In the genomic region with DNA sequence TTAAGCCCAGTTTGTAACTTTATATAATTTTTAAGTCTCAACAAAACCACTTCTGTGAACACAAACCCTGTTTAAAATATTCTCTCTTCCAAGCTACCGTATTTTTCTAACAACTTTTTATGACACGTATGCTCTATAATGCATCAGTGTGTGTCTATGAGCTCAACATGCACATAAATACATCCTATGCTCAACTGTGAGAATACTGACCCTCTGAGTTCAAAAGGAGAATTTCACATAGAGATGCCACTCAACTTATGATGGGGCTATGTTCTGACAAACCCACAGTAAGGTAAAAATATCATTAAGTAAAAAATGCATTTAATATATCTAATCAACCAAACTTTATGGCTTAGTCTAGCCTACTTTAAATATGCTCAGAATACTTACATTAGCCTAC, we compare ENCODE assay signal across 17 cellular contexts.
DNase-seq lines count a peak whose midpoint lies in the region; ATAC-seq, FAIRE-seq and TF ChIP-seq lines count a peak whose summit lies in the region.
"Had no signal": no experiment of that assay in that cellular context is flagged by ENCODE, and none has a peak within 500 bp of the region (broad histone marks: within the 10 kb centered on the region; RNA-seq: fewer than 3 reads in every experiment).

No MANE protein-coding gene starts in this region.

- DNase-seq in NCI-H1436 (lab: John Stamatoyannopoulos, UW) (peak; percentile 6), NCI-H1436 treated with DMSO at 0.1 percent for 48 hours (lab: John Stamatoyannopoulos, UW) (no peak), HT1080 (ENCODE audit: low read depth) (peak; percentile 3), bronchial epithelial cell (ENCODE audit: low read depth) (peak; percentile 35), progenitor cell of endocrine pancreas (ENCODE audit: low spot score, unreplicated experiment) (no peak), putamen (ENCODE audit: low spot score) (no peak), NCI-H226 (no peak)
- DNase-seq: activated CD8-positive, alpha-beta memory T cell treated with anti-CD3 and anti-CD28 coated beads, Interleukin-2, amount 50 U/mL, for 48 hours; cerebellar nuclear complex; GOT3; posterior cingulate gyrus had no signal

- H3K27me3 Mint-ChIP-seq in progenitor cell of endocrine pancreas = no peaks in the 10 kb centered on the region
- H3K27me3 Mint-ChIP-seq: activated naive CD8-positive, alpha-beta T cell; type B pancreatic cell had no signal

- H3K36me3 Mint-ChIP-seq in progenitor cell of endocrine pancreas (ENCODE audit: insufficient read depth) = peaks cover 3% of the 10 kb centered on the region
- H3K36me3 Mint-ChIP-seq: activated naive CD8-positive, alpha-beta T cell; type B pancreatic cell had no signal

- no peak overlapping the region for H3K27ac Mint-ChIP-seq in progenitor cell of endocrine pancreas
- H3K27ac Mint-ChIP-seq: activated naive CD8-positive, alpha-beta T cell; type B pancreatic cell had no signal

- peaks cover 6% of the 10 kb centered on the region for H3K4me1 Mint-ChIP-seq in progenitor cell of endocrine pancreas (ENCODE audit: low read depth)

- ATAC-seq in GM21717 (IDR thresholded peaks at IDR 0.05; ENCODE audit: unreplicated experiment) = no peak

- H3K36me3 ChIP-seq in bronchial epithelial cell (ENCODE audit: control insufficient read depth, insufficient read depth, low read length) = no peaks in the 10 kb centered on the region
- H3K36me3 ChIP-seq: esophagus muscularis mucosa had no signal

- no peaks in the 10 kb centered on the region for H3K27me3 ChIP-seq in bronchial epithelial cell (ENCODE audit: control insufficient read depth, insufficient read depth, low read length)
- H3K27me3 ChIP-seq: esophagus muscularis mucosa had no signal

- H3K4me3 Mint-ChIP-seq in progenitor cell of endocrine pancreas (ENCODE audit: low read depth) = no peak overlapping the region
- H3K4me3 Mint-ChIP-seq: activated naive CD8-positive, alpha-beta T cell; type B pancreatic cell had no signal

- H3K9me3 Mint-ChIP-seq in progenitor cell of endocrine pancreas (ENCODE audit: low read depth) = peaks cover 9% of the 10 kb centered on the region
- H3K9me3 Mint-ChIP-seq: type B pancreatic cell had no signal

- no peak for FAIRE-seq in bronchial epithelial cell (lab: Jason Lieb, UNC)
- FAIRE-seq: D721Med, GM19239 had no signal

- no peak overlapping the region for H3K4me3 ChIP-seq in bronchial epithelial cell (ENCODE audit: low read depth, low read length)
- H3K4me3 ChIP-seq: esophagus muscularis mucosa had no signal

- TF ChIP-seq CTCF in bronchial epithelial cell (IDR thresholded peaks at IDR 0.05; ENCODE audit: insufficient read depth, low read length, severe bottlenecking) = no peak
- TF ChIP-seq CTCF in progenitor cell of endocrine pancreas (IDR thresholded peaks at IDR 0.05; ENCODE audit: unreplicated experiment) = peak; percentile 32

Comparison
In these comparisons a context has a peak if more than half of its experiments do, and no peak if none do; other contexts are left out.
1. DNase-seq: peak in NCI-H1436 (single experiment), HT1080 (single experiment) and bronchial epithelial cell (single experiment); none in NCI-H1436 treated with DMSO at 0.1 percent for 48 hours (single experiment), progenitor cell of endocrine pancreas (single experiment), putamen (single experiment) and NCI-H226 (single experiment).